ENCODE assay signal across 8 cellular contexts in genomic region chr1:47388548-47389238, GRCh38. TPM values are rescaled to one million over a fixed set of nuclear protein-coding genes. Genes with fewer than 3 reads are reported as not detected.
DNase-seq lines count a peak whose midpoint lies in the region; ATAC-seq and TF ChIP-seq lines count a peak whose summit lies in the region.

No MANE protein-coding gene starts in this region.

- H3K4me1 ChIP-seq in lower lobe of right lung: no peaks in the 10 kb centered on the region

- peaks cover 4% of the 10 kb centered on the region; the same call in 1 of the 2 replicates for H3K27me3 Mint-ChIP-seq in HFFc6 (ENCODE audit: insufficient read depth)
- peaks cover 24% of the 10 kb centered on the region for H3K27me3 Mint-ChIP-seq in WTC11 (ENCODE audit: low read depth)

- H3K4me3 ChIP-seq in GM06990 (replicated peaks; ENCODE audit: low read depth, low read length): no peak overlapping the region
- H3K4me3 ChIP-seq in lower lobe of right lung: no peak overlapping the region

- 0 out of 2 replicates have a peak, but pooled peaks cover 4% of the 10 kb centered on the region for H3K36me3 Mint-ChIP-seq in HFFc6 (ENCODE audit: low read depth)
- no peaks in the 10 kb centered on the region for H3K36me3 Mint-ChIP-seq in WTC11

- H3K9me3 Mint-ChIP-seq in HFFc6 (no peaks in the 10 kb centered on the region), WTC11 (no peaks in the 10 kb centered on the region)

- H3K4me1 Mint-ChIP-seq in HFFc6 (ENCODE audit: low read depth) (peaks cover 36% of the 10 kb centered on the region), WTC11 (no peaks in the 10 kb centered on the region)

- H3K27ac ChIP-seq in lower lobe of right lung: no peak overlapping the region

- CTCF ChIA-PET in WTC11 (lab: Charles Lee): interaction anchor here (0.5 to 5.5 kb wide), 26 partner anchors 10 to 1681 kb away, joined by 3 to 79 read pairs (median 7); partner anchors contain the start of genes CMPK1, FOXD2 and STIL

- TF ChIP-seq CTCF in GM06990 (IDR thresholded peaks at IDR 0.05; ENCODE audit: insufficient read depth, low read length, poor library complexity, severe bottlenecking) (peak; percentile 73), HFFc6 (IDR thresholded peaks at IDR 0.05) (peak; percentile 89), WTC11 (IDR thresholded peaks at IDR 0.05) (peak; percentile 77), lower lobe of right lung (IDR thresholded peaks at IDR 0.05) (peak; percentile 67)

- intact Hi-C loops in lower lobe of right lung (cut with DNase I): no loop called here

- no peaks in the 10 kb centered on the region for H3K9me3 ChIP-seq in lower lobe of right lung

- no peak for DNase-seq in GM06990 (ENCODE audit: extremely low read depth, insufficient read length)
- peak; percentile 71 for DNase-seq in HFFc6
- DNase-seq in NCI-H2029 treated with DMSO at 0.1 percent for 48 hours (lab: John Stamatoyannopoulos, UW): peak; percentile 79
- peak; percentile 79 for DNase-seq in WTC11 (ENCODE audit: low spot score)
- peak; percentile 80 for DNase-seq in dermis blood vessel endothelial cell
- no peak for DNase-seq in lower lobe of right lung
- DNase-seq in stimulated activated CD8-positive, alpha-beta memory T cell treated with anti-CD3 and anti-CD28 coated beads, Interleukin-7, amount 100 ng/mL, for 24 hours (ENCODE audit: low read depth): peak; percentile 13
- no peak for DNase-seq in KG1 (lab: John Stamatoyannopoulos, UW)

- POLR2A ChIA-PET in WTC11 (lab: Charles Lee): no interaction called here

- ATAC-seq in WTC11 (peak; percentile 96), lower lobe of right lung (peak; percentile 78 to 82)

- no peak overlapping the region for H3K4me3 Mint-ChIP-seq in HFFc6
- H3K4me3 Mint-ChIP-seq in WTC11: no peak overlapping the region

- H3K27ac Mint-ChIP-seq in HFFc6 (no peak overlapping the region), WTC11 (no peak overlapping the region)

- H3K27me3 ChIP-seq in GM06990 (replicated peaks; ENCODE audit: control insufficient read depth, insufficient read depth, low read length): no peaks in the 10 kb centered on the region
- peaks cover 6% of the 10 kb centered on the region for H3K27me3 ChIP-seq in lower lobe of right lung (ENCODE audit: low read depth)

- H3K36me3 ChIP-seq in GM06990 (ENCODE audit: control insufficient read depth, insufficient read depth, low read length): no peaks in the 10 kb centered on the region
- H3K36me3 ChIP-seq in lower lobe of right lung: no peaks in the 10 kb centered on the region

TF ChIP-seq in WTC11, 78 proteins besides CTCF, POLR2A, EP300 and RAD21:
- no peak for TF ChIP-seq SP1 (CRISPR knock-in tag; conservative IDR thresholded peaks at IDR 0.05)
- TF ChIP-seq ZNF138 (CRISPR knock-in tag; conservative IDR thresholded peaks at IDR 0.05): no peak

RNA-seq across cellular contexts. Expression of gene FOXE3, which starts 27.4 kb away (rescaled TPM):
- total RNA-seq in HFFc6 (2021; fragmentation: NEBNext Ultra II Directional; extraction: Animal tissue kit (Norgen Biotek cat#: 25700)): not detected
- total RNA-seq in WTC11 (2021) (0.09 TPM in 1 of 3 replicates, not detected in the others), dermis blood vessel endothelial cell (not detected in 2 replicates), lower lobe of right lung (not detected)

RNA-seq across cellular contexts. Expression of gene FOXD2, which starts 49.2 kb away (rescaled TPM):
- total RNA-seq in HFFc6 (2021; fragmentation: NEBNext Ultra II Directional; extraction: Animal tissue kit (Norgen Biotek cat#: 25700)): under 1 TPM; 0.19 to 0.31 (median 0.21) TPM
- total RNA-seq in WTC11 (2021) (0.05 to 0.07 TPM (median 0.05 TPM) in 3 replicates), dermis blood vessel endothelial cell (under 0.01 and 0.09 TPM in 2 replicates), lower lobe of right lung (0.44 TPM)

RNA-seq across cellular contexts. Expression of gene CMPK1, which starts 55.1 kb away (rescaled TPM):
- 100 to 1,000 TPM; 118 to 141 (median 131) TPM for total RNA-seq in HFFc6 (2021; fragmentation: NEBNext Ultra II Directional; extraction: Animal tissue kit (Norgen Biotek cat#: 25700))
- total RNA-seq in WTC11 (2021) (35.6 to 37.1 TPM (median 36.3 TPM) in 3 replicates), dermis blood vessel endothelial cell (112 and 130 TPM in 2 replicates), lower lobe of right lung (116 TPM)

Comparison
In these comparisons a context has a peak if more than half of its experiments do, and no peak if none do; other contexts are left out.
1. DNase-seq: peak in HFFc6 (single experiment), NCI-H2029 treated with DMSO at 0.1 percent for 48 hours (single experiment), WTC11 (single experiment), dermis blood vessel endothelial cell (single experiment) and stimulated activated CD8-positive, alpha-beta memory T cell treated with anti-CD3 and anti-CD28 coated beads, Interleukin-7, amount 100 ng/mL, for 24 hours (single experiment); none in GM06990 (single experiment), lower lobe of right lung (single experiment) and KG1 (single experiment).
2. Peak in every context shown above with its lines, with median percentiles within 50 percentile points of each other: CTCF ChIP-seq.